In genomic region chr10:78359641-78360091, GRCh38 we compare ENCODE assay signal across 22 cellular contexts.
DNase-seq lines count a peak whose midpoint lies in the region; ATAC-seq and TF ChIP-seq lines count a peak whose summit lies in the region.
"Had no signal": no experiment of that assay in that cellular context is flagged by ENCODE, and none has a peak within 500 bp of the region (broad histone marks: within the 10 kb centered on the region; RNA-seq: fewer than 3 reads in every experiment).

No MANE protein-coding gene starts in this region.

- H3K4me1 Mint-ChIP-seq in endodermal cell (peaks cover 45% of the 10 kb centered on the region), nephron (peaks cover 73% of the 10 kb centered on the region)
- H3K4me1 Mint-ChIP-seq in naive thymus-derived CD4-positive, alpha-beta T cell = peaks cover 18 to 25% (median 23%) of the 10 kb centered on the region in 7 donors
- peaks cover 25% of the 10 kb centered on the region for H3K4me1 Mint-ChIP-seq in activated T-helper 1 cell treated with anti-CD3 and anti-CD28 coated beads, Interleukin-12 subunit alpha, Interleukin-12 subunit beta, Interleukin-2, Interleukin-4 antibody, amounts not matched to agents 30 ng/mL and 10 ng/mL and 1 ng/mL, durations not matched to agents 14 hours and 24 hours and 36 hours (ENCODE audit: low read depth)

- H3K36me3 Mint-ChIP-seq in endodermal cell (ENCODE audit: low read depth) (no peaks in the 10 kb centered on the region), nephron (ENCODE audit: low read depth) (no peaks in the 10 kb centered on the region)
- peaks cover 0 to 7% (median 3%) of the 10 kb centered on the region in 5 donors for H3K36me3 Mint-ChIP-seq in naive thymus-derived CD4-positive, alpha-beta T cell
- H3K36me3 Mint-ChIP-seq in activated T-helper 1 cell treated with anti-CD3 and anti-CD28 coated beads, Interleukin-12 subunit alpha, Interleukin-12 subunit beta, Interleukin-2, Interleukin-4 antibody, amounts not matched to agents 30 ng/mL and 10 ng/mL and 1 ng/mL, durations not matched to agents 14 hours and 24 hours and 36 hours (ENCODE audit: low read depth) = no peaks in the 10 kb centered on the region
- H3K36me3 Mint-ChIP-seq: activated naive CD4-positive, alpha-beta T cell treated with anti-CD3 and anti-CD28 coated beads, Interleukin-2, amount 50 U/mL, for 24 hours had no signal

- peaks cover 4% of the 10 kb centered on the region for H3K4me1 ChIP-seq in endodermal cell (ENCODE audit: control insufficient read depth, insufficient read depth, low read length)
- peaks cover 0 to 16% of the 10 kb centered on the region in 2 donors for H3K4me1 ChIP-seq in naive thymus-derived CD4-positive, alpha-beta T cell (ENCODE audit: control insufficient read depth in 2 of 2, insufficient read depth in 2 of 2, low read length in 2 of 2)
- H3K4me1 ChIP-seq: lower lobe of right lung, parathyroid adenoma had no signal

- no peaks in the 10 kb centered on the region for H3K27me3 ChIP-seq in endodermal cell (ENCODE audit: control insufficient read depth, insufficient read depth, low read length, poor library complexity, severe bottlenecking)
- H3K27me3 ChIP-seq in naive thymus-derived CD4-positive, alpha-beta T cell (ENCODE audit: control insufficient read depth in 2 of 2, insufficient read depth in 2 of 2, low read length in 2 of 2) = no peaks in the 10 kb centered on the region

- H3K27ac Mint-ChIP-seq in endodermal cell = no peak overlapping the region
- H3K27ac Mint-ChIP-seq in nephron = peak overlapping the region; percentile 82 to 91 (median 90)
- H3K27ac Mint-ChIP-seq in naive thymus-derived CD4-positive, alpha-beta T cell = no peak overlapping the region
- no peak overlapping the region for H3K27ac Mint-ChIP-seq in activated T-helper 1 cell treated with anti-CD3 and anti-CD28 coated beads, Interleukin-12 subunit alpha, Interleukin-12 subunit beta, Interleukin-2, Interleukin-4 antibody, amounts not matched to agents 30 ng/mL and 10 ng/mL and 1 ng/mL, durations not matched to agents 14 hours and 24 hours and 36 hours
- H3K27ac Mint-ChIP-seq: activated naive CD4-positive, alpha-beta T cell treated with anti-CD3 and anti-CD28 coated beads, Interleukin-2, amount 50 U/mL, for 24 hours; activated T-cell treated with anti-CD3 and anti-CD28 coated beads, Interleukin-2, amount 50 U/mL, for 72 hours; CD14-positive monocyte had no signal

- H3K4me3 Mint-ChIP-seq in endodermal cell (no peak overlapping the region), nephron (peak overlapping the region in 1 of 3 experiments; percentile 28)
- H3K4me3 Mint-ChIP-seq in naive thymus-derived CD4-positive, alpha-beta T cell = no peak overlapping the region
- no peak overlapping the region for H3K4me3 Mint-ChIP-seq in activated T-helper 1 cell treated with anti-CD3 and anti-CD28 coated beads, Interleukin-12 subunit alpha, Interleukin-12 subunit beta, Interleukin-2, Interleukin-4 antibody, amounts not matched to agents 30 ng/mL and 10 ng/mL and 1 ng/mL, durations not matched to agents 14 hours and 24 hours and 36 hours
- H3K4me3 Mint-ChIP-seq: activated naive CD4-positive, alpha-beta T cell treated with anti-CD3 and anti-CD28 coated beads, Interleukin-2, amount 50 U/mL, for 24 hours; activated T-cell treated with anti-CD3 and anti-CD28 coated beads, Interleukin-2, amount 50 U/mL, for 72 hours; CD14-positive monocyte had no signal

- TF ChIP-seq CTCF in endodermal cell (conservative IDR thresholded peaks at IDR 0.05) (no peak), nephron (IDR thresholded peaks at IDR 0.05; ENCODE audit: unreplicated experiment in 3 of 3) (no peak)

- H3K9me3 ChIP-seq in endodermal cell (ENCODE audit: control insufficient read depth, low read length) = no peaks in the 10 kb centered on the region
- H3K9me3 ChIP-seq in naive thymus-derived CD4-positive, alpha-beta T cell (ENCODE audit: control insufficient read depth in 2 of 3, low read length in 3 of 3) = no peaks in the 10 kb centered on the region
- H3K9me3 ChIP-seq: HAP-1, lower lobe of right lung had no signal

- POLR2A ChIA-PET in naive thymus-derived CD4-positive, alpha-beta T cell (lab: Charles Lee) = no interaction called here

- peak overlapping the region; percentile 67 for H3K27ac ChIP-seq in endodermal cell (ENCODE audit: low read depth, low read length)
- no peak overlapping the region for H3K27ac ChIP-seq in naive thymus-derived CD4-positive, alpha-beta T cell (ENCODE audit: low read depth, low read length)
- H3K27ac ChIP-seq: lower lobe of right lung, parathyroid adenoma, RWPE1 had no signal

- H3K9ac ChIP-seq in endodermal cell (ENCODE audit: extremely low read depth, low read length, poor library complexity, severe bottlenecking) = no peak overlapping the region
- H3K9ac ChIP-seq: parathyroid adenoma had no signal

- H3K9me3 Mint-ChIP-seq in endodermal cell (no peaks in the 10 kb centered on the region), nephron (no peaks in the 10 kb centered on the region)
- H3K9me3 Mint-ChIP-seq in naive thymus-derived CD4-positive, alpha-beta T cell = peaks cover 0 to 4% (median 0%) of the 10 kb centered on the region in 11 donors
- no peaks in the 10 kb centered on the region for H3K9me3 Mint-ChIP-seq in activated T-helper 1 cell treated with anti-CD3 and anti-CD28 coated beads, Interleukin-12 subunit alpha, Interleukin-12 subunit beta, Interleukin-2, Interleukin-4 antibody, amounts not matched to agents 30 ng/mL and 10 ng/mL and 1 ng/mL, durations not matched to agents 14 hours and 24 hours and 36 hours
- H3K9me3 Mint-ChIP-seq: activated naive CD4-positive, alpha-beta T cell treated with anti-CD3 and anti-CD28 coated beads, Interleukin-2, amount 50 U/mL, for 24 hours had no signal

- intact Hi-C loops in naive thymus-derived CD4-positive, alpha-beta T cell (cut with micrococcal nuclease) = no loop called here
- intact Hi-C loops in activated T-helper 1 cell treated with anti-CD3 and anti-CD28 coated beads, Interleukin-12 subunit alpha, Interleukin-12 subunit beta, Interleukin-2, Interleukin-4 antibody, amounts not matched to agents 30 ng/mL and 10 ng/mL and 1 ng/mL, durations not matched to agents 14 hours and 24 hours and 36 hours (cut with micrococcal nuclease) = no loop called here

- CTCF ChIA-PET in naive thymus-derived CD4-positive, alpha-beta T cell (lab: Charles Lee) = no interaction called here

- DNase-seq in DMS79 (lab: John Stamatoyannopoulos, UW) = peak; percentile 66
- peak; percentile 73 to 85 for DNase-seq in NCI-H524 (lab: John Stamatoyannopoulos, UW)
- peak; percentile 73 for DNase-seq in endodermal cell
- DNase-seq in naive thymus-derived CD4-positive, alpha-beta T cell = no peak
- DNase-seq in activated T-helper 1 cell treated with anti-CD3 and anti-CD28 coated beads, Interleukin-12 subunit alpha, Interleukin-12 subunit beta, Interleukin-2, Interleukin-4 antibody, amounts not matched to agents 30 ng/mL and 10 ng/mL and 1 ng/mL, durations not matched to agents 14 hours and 24 hours and 36 hours (ENCODE audit: low spot score) = no peak
- DNase-seq in activated CD4-positive, CD25-positive, alpha-beta regulatory T cell treated with anti-CD3 and anti-CD28 coated beads, Interleukin-2, amount 50 U/mL, for 72 hours = no peak
- DNase-seq: activated T-cell treated with anti-CD3 and anti-CD28 coated beads, Interleukin-2, amount 50 U/mL, for 72 hours; glutamatergic neuron; KG1; lower lobe of right lung; MV-4-11; NCI-H2029 treated with DMSO at 0.1 percent for 48 hours; NCI-H510A treated with DMSO at 0.1 percent for 48 hours had no signal

- no peak for ATAC-seq in GM19452 (IDR thresholded peaks at IDR 0.05; ENCODE audit: unreplicated experiment)
- no peak for ATAC-seq in naive thymus-derived CD4-positive, alpha-beta T cell
- ATAC-seq: activated T-cell treated with anti-CD3 and anti-CD28 coated beads, Interleukin-2, amount 50 U/mL, for 72 hours; GM12878; lower lobe of right lung; sciatic nerve had no signal

- H3K4me3 ChIP-seq in endodermal cell (ENCODE audit: low read length) = no peak overlapping the region
- H3K4me3 ChIP-seq in naive thymus-derived CD4-positive, alpha-beta T cell (ENCODE audit: low read length) = no peak overlapping the region
- H3K4me3 ChIP-seq: GM12878, HAP-1, lower lobe of right lung had no signal

- H3K27me3 Mint-ChIP-seq in endodermal cell (ENCODE audit: insufficient read depth) = no peaks in the 10 kb centered on the region
- peaks cover 11% of the 10 kb centered on the region for H3K27me3 Mint-ChIP-seq in nephron (ENCODE audit: low read depth)
- no peaks in the 10 kb centered on the region for H3K27me3 Mint-ChIP-seq in naive thymus-derived CD4-positive, alpha-beta T cell
- peaks cover 6% of the 10 kb centered on the region for H3K27me3 Mint-ChIP-seq in activated T-helper 1 cell treated with anti-CD3 and anti-CD28 coated beads, Interleukin-12 subunit alpha, Interleukin-12 subunit beta, Interleukin-2, Interleukin-4 antibody, amounts not matched to agents 30 ng/mL and 10 ng/mL and 1 ng/mL, durations not matched to agents 14 hours and 24 hours and 36 hours (ENCODE audit: insufficient read depth)
- H3K27me3 Mint-ChIP-seq: activated naive CD4-positive, alpha-beta T cell treated with anti-CD3 and anti-CD28 coated beads, Interleukin-2, amount 50 U/mL, for 24 hours had no signal

- H3K36me3 ChIP-seq in endodermal cell (ENCODE audit: control insufficient read depth, insufficient read depth, low read length) = no peaks in the 10 kb centered on the region
- H3K36me3 ChIP-seq in naive thymus-derived CD4-positive, alpha-beta T cell (ENCODE audit: control insufficient read depth in 2 of 3, insufficient read depth in 3 of 3, low read length in 3 of 3) = no peaks in the 10 kb centered on the region
- H3K36me3 ChIP-seq: HAP-1, lower lobe of right lung had no signal

- 32 to 70% methylated on average over 4 to 9 of the region's 9 CpGs for WGBS in endodermal cell (ENCODE audit: insufficient coverage in 1 of 2, insufficient read length in 1 of 2), 2 experiments

Comparison
In these comparisons a context has a peak if more than half of its experiments do, and no peak if none do; other contexts are left out.
1. DNase-seq: peak in DMS79 (single experiment), NCI-H524 (2 of 2) and endodermal cell (single experiment); none in naive thymus-derived CD4-positive, alpha-beta T cell (0 of 9), activated T-helper 1 cell treated with anti-CD3 and anti-CD28 coated beads, Interleukin-12 subunit alpha, Interleukin-12 subunit beta, Interleukin-2, Interleukin-4 antibody, amounts not matched to agents 30 ng/mL and 10 ng/mL and 1 ng/mL, durations not matched to agents 14 hours and 24 hours and 36 hours (single experiment) and activated CD4-positive, CD25-positive, alpha-beta regulatory T cell treated with anti-CD3 and anti-CD28 coated beads, Interleukin-2, amount 50 U/mL, for 72 hours (single experiment).
2. H3K27ac Mint-ChIP-seq: peak in nephron (3 of 3); none in endodermal cell (single experiment), naive thymus-derived CD4-positive, alpha-beta T cell (0 of 9) and activated T-helper 1 cell treated with anti-CD3 and anti-CD28 coated beads, Interleukin-12 subunit alpha, Interleukin-12 subunit beta, Interleukin-2, Interleukin-4 antibody, amounts not matched to agents 30 ng/mL and 10 ng/mL and 1 ng/mL, durations not matched to agents 14 hours and 24 hours and 36 hours (single experiment).